Comparison of ENCODE assay signal across 2 cellular contexts in genomic region chr20:57574954-57575353, GRCh38.
A peak's percentile ranks its signal among the peaks of the same experiment; 100 is the strongest.
TF ChIP-seq lines count a peak whose summit lies in the region.

No MANE protein-coding gene starts in this region.

TF ChIP-seq in HepG2, 621 proteins besides CTCF, POLR2A, EP300 and RAD21:
- no peak for TF ChIP-seq TFDP2 (CRISPR knock-in tag; IDR thresholded peaks at IDR 0.05)
- TF ChIP-seq ARNT (IDR thresholded peaks at IDR 0.05) = 0 out of 2 replicates have a peak, but pooled peaks have one; percentile 37
TF ChIP-seq in HepG2: peak in this region for 1.

TF ChIP-seq in HEK293, 187 proteins besides CTCF, POLR2A, EP300 and RAD21:
- TF ChIP-seq OSR2 (tag by site-specific recombination; IDR thresholded peaks at IDR 0.05) (no peak), ZBTB17 (tag by site-specific recombination; IDR thresholded peaks at IDR 0.05) (peak; percentile 59), ZNF366 (tag by site-specific recombination; conservative IDR thresholded peaks at IDR 0.05) (peak; percentile 92)
